16 cellular contexts compared by ENCODE assay signal in genomic region chr3:16243706-16244490, GRCh38. TPM values are rescaled to one million over a fixed set of nuclear protein-coding genes. Genes with fewer than 3 reads are reported as not detected.
DNase-seq lines count a peak whose midpoint lies in the region; ATAC-seq and TF ChIP-seq lines count a peak whose summit lies in the region.
"Had no signal": no experiment of that assay in that cellular context is flagged by ENCODE, and none has a peak within 500 bp of the region (broad histone marks: within the 10 kb centered on the region; RNA-seq: fewer than 3 reads in every experiment).

No MANE protein-coding gene starts in this region.

- no peak overlapping the region for H3K4me3 Mint-ChIP-seq in activated naive CD4-positive, alpha-beta T cell treated with anti-CD3 and anti-CD28 coated beads, Interleukin-2, amount 10 ng/mL, durations not matched to agents 7 days and 5 days
- H3K4me3 Mint-ChIP-seq in WTC11 (no peak overlapping the region), immature natural killer cell (no peak overlapping the region)
- H3K4me3 Mint-ChIP-seq: central memory CD8-positive, alpha-beta T cell had no signal

- no peaks in the 10 kb centered on the region for H4K20me1 ChIP-seq in SK-N-SH (ENCODE audit: insufficient read depth)

- H3K27ac ChIP-seq in SK-N-SH (ENCODE audit: low read depth in 2 of 2, low read length in 1 of 2) (no peak overlapping the region), skeletal muscle tissue (ENCODE audit: low read depth, low read length) (peak overlapping the region; percentile 31)
- H3K27ac ChIP-seq: esophagus muscularis mucosa had no signal

- H3K79me2 ChIP-seq in SK-N-SH (ENCODE audit: insufficient read depth) = no peaks in the 10 kb centered on the region

- POLR2A ChIA-PET in SK-N-SH (lab: Yijun Ruan, JAX) (no interaction called here), WTC11 (lab: Charles Lee) (interaction anchor here (0.6 kb wide), 1 partner anchor 478 kb away, joined by 3 read pairs; no protein-coding TSS in a partner anchor)

- TF ChIP-seq CTCF in SK-N-SH (IDR thresholded peaks at IDR 0.05) = no peak
- no peak for TF ChIP-seq CTCF in WTC11 (IDR thresholded peaks at IDR 0.05)

- 60% methylated on average over 6 of the region's 9 CpGs for WGBS in SK-N-SH (ENCODE audit: low lambda C conversion rate)

- DNase-seq in activated naive CD4-positive, alpha-beta T cell treated with anti-CD3 and anti-CD28 coated beads, Interleukin-2, amount 50 U/mL, for 72 hours (ENCODE audit: low spot score in 2 of 2) = no peak
- no peak for DNase-seq in activated naive CD4-positive, alpha-beta T cell treated with anti-CD3 and anti-CD28 coated beads, Interleukin-2, amount 10 ng/mL, durations not matched to agents 7 days and 5 days
- DNase-seq in SK-N-SH = no peak
- DNase-seq in glomerular visceral epithelial cell (ENCODE audit: extremely low spot score) = peak; percentile 34
- DNase-seq in WTC11 (ENCODE audit: low spot score) = no peak
- no peak for DNase-seq in immature natural killer cell
- DNase-seq: activated T-cell treated with anti-CD3 and anti-CD28 coated beads, Interleukin-2, amount 50 U/mL, for 1 hour; BE2C; GDM1; MM.1S; NCI-H226; RPMI8226 had no signal

- H3K27ac Mint-ChIP-seq in activated naive CD4-positive, alpha-beta T cell treated with anti-CD3 and anti-CD28 coated beads, Interleukin-2, amount 50 U/mL, for 72 hours = peak overlapping the region in 1 of 2 donors; percentile 39
- H3K27ac Mint-ChIP-seq in activated naive CD4-positive, alpha-beta T cell treated with anti-CD3 and anti-CD28 coated beads, Interleukin-2, amount 10 ng/mL, durations not matched to agents 7 days and 5 days = no peak overlapping the region
- H3K27ac Mint-ChIP-seq in WTC11 (no peak overlapping the region), immature natural killer cell (no peak overlapping the region)

- H3K27me3 ChIP-seq in SK-N-SH (ENCODE audit: insufficient read depth) (no peaks in the 10 kb centered on the region), skeletal muscle tissue (ENCODE audit: control insufficient read depth in 3 of 3, insufficient read depth in 3 of 3, low read length in 3 of 3) (no peaks in the 10 kb centered on the region)
- H3K27me3 ChIP-seq: BE2C, esophagus muscularis mucosa had no signal

- H3K36me3 ChIP-seq in SK-N-SH (replicated peaks in 1 of 2; ENCODE audit: control insufficient read depth in 1 of 2, insufficient read depth in 2 of 2, low read length in 1 of 2) (no peaks in the 10 kb centered on the region), skeletal muscle tissue (ENCODE audit: control insufficient read depth in 3 of 3, insufficient read depth in 3 of 3, low read length in 3 of 3) (no peaks in the 10 kb centered on the region)
- H3K36me3 ChIP-seq: BE2C, esophagus muscularis mucosa had no signal

- no peak overlapping the region for H2AFZ ChIP-seq in SK-N-SH (ENCODE audit: low read depth)

- ATAC-seq in activated naive CD4-positive, alpha-beta T cell treated with anti-CD3 and anti-CD28 coated beads, Interleukin-2, amount 50 U/mL, for 72 hours = peak; percentile 39 to 67
- ATAC-seq in WTC11 (no peak), HG03521 (IDR thresholded peaks at IDR 0.05; ENCODE audit: unreplicated experiment) (no peak)

- H3K9ac ChIP-seq in SK-N-SH = no peak overlapping the region
- H3K9ac ChIP-seq in skeletal muscle tissue (ENCODE audit: low read depth in 1 of 3, low read length in 3 of 3) = peak overlapping the region in 2 of 3 donors; percentile 33 to 59

- no peaks in the 10 kb centered on the region for H3K9me3 ChIP-seq in SK-N-SH
- H3K9me3 ChIP-seq in skeletal muscle tissue (ENCODE audit: control insufficient read depth in 3 of 3, low read length in 3 of 3) = no peaks in the 10 kb centered on the region
- H3K9me3 ChIP-seq: BE2C, esophagus muscularis mucosa had no signal

- H3K4me3 ChIP-seq in SK-N-SH (ENCODE audit: low read depth in 2 of 2, low read length in 1 of 2) = no peak overlapping the region
- H3K4me3 ChIP-seq in skeletal muscle tissue (ENCODE audit: low read length in 3 of 3) = peak overlapping the region in 2 of 3 donors; percentile 18 to 54
- H3K4me3 ChIP-seq: esophagus muscularis mucosa had no signal

- no peaks in the 10 kb centered on the region for H3K27me3 Mint-ChIP-seq in activated naive CD4-positive, alpha-beta T cell treated with anti-CD3 and anti-CD28 coated beads, Interleukin-2, amount 10 ng/mL, durations not matched to agents 7 days and 5 days
- H3K27me3 Mint-ChIP-seq in WTC11 (ENCODE audit: low read depth) (peaks cover 6% of the 10 kb centered on the region), immature natural killer cell (ENCODE audit: low read depth in 3 of 3) (peaks cover 0 to 4% (median 4%) of the 10 kb centered on the region in 3 donors)
- H3K27me3 Mint-ChIP-seq: central memory CD8-positive, alpha-beta T cell had no signal

- no peak; a peak in 1 of 4 replicates for TF ChIP-seq EP300 in SK-N-SH (IDR thresholded peaks at IDR 0.05; ENCODE audit: borderline replicate concordance in 1 of 2, low read depth in 1 of 2, low read length in 1 of 2)

- no peak for TF ChIP-seq RAD21 in SK-N-SH (IDR thresholded peaks at IDR 0.05; ENCODE audit: low read length)

- H3K36me3 Mint-ChIP-seq in activated naive CD4-positive, alpha-beta T cell treated with anti-CD3 and anti-CD28 coated beads, Interleukin-2, amount 50 U/mL, for 72 hours = no peaks in the 10 kb centered on the region
- H3K36me3 Mint-ChIP-seq in activated naive CD4-positive, alpha-beta T cell treated with anti-CD3 and anti-CD28 coated beads, Interleukin-2, amount 10 ng/mL, durations not matched to agents 7 days and 5 days = no peaks in the 10 kb centered on the region
- H3K36me3 Mint-ChIP-seq in WTC11 = no peaks in the 10 kb centered on the region
- H3K36me3 Mint-ChIP-seq in immature natural killer cell = peaks cover 0 to 3% (median 0%) of the 10 kb centered on the region in 3 donors

- peaks cover 6 to 14% of the 10 kb centered on the region in 2 experiments; a peak in 2 of 4 replicates for H3K4me1 ChIP-seq in SK-N-SH (ENCODE audit: control insufficient read depth in 1 of 2, insufficient read depth in 2 of 2, low read depth in 1 of 2, low read length in 1 of 2)
- peaks cover 31 to 48% (median 36%) of the 10 kb centered on the region in 3 donors for H3K4me1 ChIP-seq in skeletal muscle tissue (ENCODE audit: control insufficient read depth in 3 of 3, insufficient read depth in 3 of 3, low read length in 3 of 3)
- H3K4me1 ChIP-seq: BE2C had no signal

- peaks cover 17% of the 10 kb centered on the region for H3K4me1 Mint-ChIP-seq in activated naive CD4-positive, alpha-beta T cell treated with anti-CD3 and anti-CD28 coated beads, Interleukin-2, amount 10 ng/mL, durations not matched to agents 7 days and 5 days
- H3K4me1 Mint-ChIP-seq in WTC11 (peaks cover 14% of the 10 kb centered on the region), immature natural killer cell (peaks cover 4 to 9% of the 10 kb centered on the region in 2 donors)

- H3K4me2 ChIP-seq in SK-N-SH = peak overlapping the region; percentile 7; the same call in 1 of the 2 replicates

- CTCF ChIA-PET in activated naive CD4-positive, alpha-beta T cell treated with anti-CD3 and anti-CD28 coated beads, Interleukin-2, amount 10 ng/mL, durations not matched to agents 7 days and 5 days (lab: Charles Lee) = interaction anchor here (0.8 to 1.9 kb wide), 5 partner anchors 9 to 195 kb away, joined by 3 to 13 read pairs (median 4); no protein-coding TSS in a partner anchor
- CTCF ChIA-PET in SK-N-SH (lab: Yijun Ruan, JAX) (interaction anchor here (0.8 to 1.6 kb wide), 3 partner anchors 10 to 198 kb away, joined by 3 to 5 read pairs (median 3); no protein-coding TSS in a partner anchor), WTC11 (lab: Charles Lee) (interaction anchor here (0.6 to 1.7 kb wide), 2 partner anchors 65 to 67 kb away, joined by 4 to 7 read pairs; no protein-coding TSS in a partner anchor)

- no peaks in the 10 kb centered on the region for H3F3A ChIP-seq in SK-N-SH (replicated peaks; ENCODE audit: insufficient read depth)

- no peaks in the 10 kb centered on the region for H3K9me2 ChIP-seq in SK-N-SH

- H3K9me3 Mint-ChIP-seq in activated naive CD4-positive, alpha-beta T cell treated with anti-CD3 and anti-CD28 coated beads, Interleukin-2, amount 50 U/mL, for 72 hours = no peaks in the 10 kb centered on the region
- no peaks in the 10 kb centered on the region for H3K9me3 Mint-ChIP-seq in activated naive CD4-positive, alpha-beta T cell treated with anti-CD3 and anti-CD28 coated beads, Interleukin-2, amount 10 ng/mL, durations not matched to agents 7 days and 5 days
- H3K9me3 Mint-ChIP-seq in WTC11 = no peaks in the 10 kb centered on the region
- H3K9me3 Mint-ChIP-seq in immature natural killer cell = no peaks in the 10 kb centered on the region
- H3K9me3 Mint-ChIP-seq: central memory CD8-positive, alpha-beta T cell had no signal

TF ChIP-seq in SK-N-SH, 30 proteins besides CTCF, POLR2A, EP300 and RAD21 (continues in another document):
- TF ChIP-seq ELF1 (IDR thresholded peaks at IDR 0.05) (no peak), JUND (IDR thresholded peaks at IDR 0.05) (peak; percentile 8; the same call in 1 of the 2 replicates), MAX (IDR thresholded peaks at IDR 0.05; ENCODE audit: low read depth) (no peak)

RNA-seq across cellular contexts. Expression of gene DPH3, which starts 20.8 kb away (rescaled TPM):
- total RNA-seq in activated naive CD4-positive, alpha-beta T cell treated with anti-CD3 and anti-CD28 coated beads, Interleukin-2, amount 50 U/mL, for 72 hours = 10 to 100 TPM; 15.2 to 23.9 TPM
- polyA plus RNA-seq in SK-N-SH (2012; rRNA removed) (8.5 and 10.8 TPM in 2 replicates), immature natural killer cell (10 to 100 TPM; 22.3 to 31.8 (median 25.5) TPM)
- polyA plus RNA-seq in SK-N-SH (2012; cell fraction: cytosol; rRNA removed) = 14.7 and 16.2 TPM in 2 replicates
- polyA plus RNA-seq in SK-N-SH (2012; cell fraction: nucleus; rRNA removed) = 2.9 and 4.0 TPM in 2 replicates
- total RNA-seq in skeletal muscle tissue (17.7 TPM), WTC11 (2021) (26.5 to 27.8 TPM (median 26.6 TPM) in 3 replicates)

RNA-seq across cellular contexts. Expression of gene OXNAD1, which starts 21.1 kb away (rescaled TPM):
- total RNA-seq in activated naive CD4-positive, alpha-beta T cell treated with anti-CD3 and anti-CD28 coated beads, Interleukin-2, amount 50 U/mL, for 72 hours = 10 to 100 TPM; 47.7 to 53.9 TPM
- polyA plus RNA-seq in SK-N-SH (2012; rRNA removed) = 6.9 and 10.0 TPM in 2 replicates
- polyA plus RNA-seq in SK-N-SH (2012; cell fraction: cytosol; rRNA removed) = 8.4 TPM in 2 replicates
- polyA plus RNA-seq in SK-N-SH (2012; cell fraction: nucleus; rRNA removed) = 4.6 and 9.2 TPM in 2 replicates
- 26.6 TPM for total RNA-seq in skeletal muscle tissue
- 20.1 to 21.7 TPM (median 21.4 TPM) in 3 replicates for total RNA-seq in WTC11 (2021)
- polyA plus RNA-seq in immature natural killer cell = 10 to 100 TPM; 22.0 to 27.3 (median 23.8) TPM

Comparison
In these comparisons a context has a peak if more than half of its experiments do, and no peak if none do; other contexts are left out.
1. ATAC-seq: peak in activated naive CD4-positive, alpha-beta T cell treated with anti-CD3 and anti-CD28 coated beads, Interleukin-2, amount 50 U/mL, for 72 hours (2 of 2); none in WTC11 (single experiment) and HG03521 (single experiment).
2. H3K4me3 ChIP-seq: peak in skeletal muscle tissue (2 of 3); none in SK-N-SH (0 of 2).